8 cellular contexts compared by ENCODE assay signal in the genomic region with DNA sequence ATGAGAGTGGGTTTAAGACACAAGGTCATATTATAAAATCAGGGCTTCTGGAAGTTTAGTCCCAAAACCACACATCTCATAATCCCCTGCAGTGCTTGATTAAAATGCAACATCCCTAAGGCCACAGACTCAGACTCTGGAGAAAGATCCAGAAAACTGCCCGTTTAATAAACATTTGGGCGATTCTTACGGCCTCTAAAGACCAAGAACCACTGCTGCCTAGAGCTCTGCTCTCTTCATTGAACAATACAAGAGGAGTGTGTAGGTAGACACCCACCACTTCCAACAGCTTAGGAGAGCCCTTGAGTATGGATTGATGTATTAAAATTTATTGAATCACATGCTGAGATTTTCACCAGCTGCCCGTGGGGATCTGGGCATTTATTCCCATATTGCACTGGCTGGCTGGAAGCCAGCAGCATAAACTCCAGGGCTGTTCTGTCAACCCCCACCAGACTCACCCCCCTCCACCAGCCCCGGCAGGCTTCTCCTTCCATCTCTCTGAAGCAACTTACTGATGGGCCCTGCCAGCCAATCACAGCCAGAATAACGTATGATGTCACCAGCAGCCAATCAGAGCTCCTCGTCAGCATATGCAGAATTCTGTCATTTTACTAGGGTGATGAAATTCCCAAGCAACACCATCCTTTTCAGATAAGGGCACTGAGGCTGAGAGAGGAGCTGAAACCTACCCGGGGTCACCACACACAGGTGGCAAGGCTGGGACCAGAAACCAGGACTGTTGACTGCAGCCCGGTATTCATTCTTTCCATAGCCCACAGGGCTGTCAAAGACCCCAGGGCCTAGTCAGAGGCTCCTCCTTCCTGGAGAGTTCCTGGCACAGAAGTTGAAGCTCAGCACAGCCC. TPM values are rescaled to one million over a fixed set of nuclear protein-coding genes. Genes with fewer than 3 reads are reported as not detected.
DNase-seq lines count a peak whose midpoint lies in the region; ATAC-seq and TF ChIP-seq lines count a peak whose summit lies in the region.

No MANE protein-coding gene starts in this region.

- no peaks in the 10 kb centered on the region for H3K4me1 Mint-ChIP-seq in natural killer cell

- H3K4me3 Mint-ChIP-seq in natural killer cell, result no peak overlapping the region

- no peaks in the 10 kb centered on the region for H3K36me3 Mint-ChIP-seq in natural killer cell

- H3K36me3 ChIP-seq in ascending aorta (no peaks in the 10 kb centered on the region), gastrocnemius medialis (no peaks in the 10 kb centered on the region)

- H3K27ac Mint-ChIP-seq in natural killer cell, result no peak overlapping the region

- no peaks in the 10 kb centered on the region for H3K9me3 Mint-ChIP-seq in natural killer cell

- H3K4me1 ChIP-seq in ascending aorta, result peaks cover 3 to 11% of the 10 kb centered on the region in 2 donors
- peaks cover 0 to 1% of the 10 kb centered on the region in 2 donors for H3K4me1 ChIP-seq in gastrocnemius medialis

- H3K27me3 ChIP-seq in ascending aorta (no peaks in the 10 kb centered on the region), gastrocnemius medialis (peaks cover 3 to 9% (median 6%) of the 10 kb centered on the region in 3 donors)

- intact Hi-C loops in ascending aorta (cut with DNase I), result loop anchor here (1.0 to 2.0 kb wide), 2 partner anchors 18 to 157 kb away; partner anchors contain the start of genes FEN1, FTH1 and TMEM258
- intact Hi-C loops in gastrocnemius medialis (cut with DNase I; ENCODE audit: low total_unique reads), result loop anchor here (5.0 kb wide), 1 partner anchor 158 kb away; no protein-coding TSS in a partner anchor
- intact Hi-C loops in natural killer cell (cut with micrococcal nuclease), result loop anchor here (5.0 kb wide), 1 partner anchor 133 kb away; no protein-coding TSS in a partner anchor

- peaks cover 0 to 2% of the 10 kb centered on the region in 2 donors for H3K27me3 Mint-ChIP-seq in natural killer cell (ENCODE audit: low read depth in 2 of 2)

- ATAC-seq in gastrocnemius medialis (peak; percentile 76 to 79), natural killer cell (no peak)

- TF ChIP-seq CTCF in ascending aorta (IDR thresholded peaks at IDR 0.05), result no peak
- TF ChIP-seq CTCF in gastrocnemius medialis (IDR thresholded peaks at IDR 0.05 in 4 of 5, conservative IDR thresholded peaks at IDR 0.05 in 1 of 5), result no peak
- TF ChIP-seq CTCF in natural killer cell (IDR thresholded peaks at IDR 0.05), result no peak

- H3K27ac ChIP-seq in ascending aorta (peak overlapping the region; percentile 33 to 51), gastrocnemius medialis (no peak overlapping the region)

- H3K4me3 ChIP-seq in ascending aorta (no peak overlapping the region), gastrocnemius medialis (no peak overlapping the region)

- no peak for TF ChIP-seq POLR2A in gastrocnemius medialis (IDR thresholded peaks at IDR 0.05)

- in situ Hi-C loops in gastrocnemius medialis (cut with MboI; ENCODE audit: low sequenced_read_pairs in 4 of 4), result loop anchor here in 3 of 4 donors (5.0 to 10.0 kb wide), 3 partner anchors 52 to 65 kb away; partner anchors contain the start of gene FADS3 (in 1 of the 3)

- H3K9me3 ChIP-seq in ascending aorta (no peaks in the 10 kb centered on the region), gastrocnemius medialis (no peaks in the 10 kb centered on the region)

- DNase-seq in 8988T, result peak; percentile 59
- DNase-seq in GM04503 (ENCODE audit: low read depth), result peak; percentile 59
- peak; percentile 53 for DNase-seq in NCI-H2171 (lab: John Stamatoyannopoulos, UW)
- DNase-seq in ascending aorta (ENCODE audit: low spot score in 2 of 2), result peak; percentile 57 to 93
- peak; percentile 97 for DNase-seq in hepatic stellate cell (ENCODE audit: low spot score)
- peak; percentile 63 to 77 for DNase-seq in gastrocnemius medialis
- DNase-seq in natural killer cell, result no peak
- DNase-seq in HK-2 (ENCODE audit: unreplicated experiment), result no peak

RNA-seq across cellular contexts. Expression of gene BEST1, which starts 0.7 kb away (rescaled TPM):
- total RNA-seq in ascending aorta, result 30.9 TPM
- 1 to 10 TPM in 1 of 4 donors, under 1 TPM in 2, not detected in 1; 0.93 to 1.7 (median 0.94) TPM for total RNA-seq in gastrocnemius medialis
- 1 to 10 TPM in 2 of 3 donors, under 1 TPM in 1; 0.32 to 2.0 (median 1.4) TPM for total RNA-seq in natural killer cell

RNA-seq across cellular contexts. Expression of gene FTH1, which starts 18.0 kb away (rescaled TPM):
- 2,353 TPM for total RNA-seq in ascending aorta
- 1,000 to 10,000 TPM; 1,340 to 3,366 (median 1,705) TPM for total RNA-seq in gastrocnemius medialis
- 1,000 to 10,000 TPM; 1,067 to 1,951 (median 1,796) TPM for total RNA-seq in natural killer cell

RNA-seq across cellular contexts. Expression of gene RAB3IL1, which starts 32.0 kb away (rescaled TPM):
- total RNA-seq in ascending aorta (23.2 TPM), gastrocnemius medialis (1 to 10 TPM; 3.9 to 5.4 (median 4.9) TPM), natural killer cell (not detected)

RNA-seq across cellular contexts. Expression of gene FADS3, which starts 58.1 kb away (rescaled TPM):
- total RNA-seq in ascending aorta, result 191 TPM
- 100 to 1,000 TPM in 2 of 4 donors, 10 to 100 TPM in 2; 40.7 to 196 (median 89.0) TPM for total RNA-seq in gastrocnemius medialis
- total RNA-seq in natural killer cell, result 10 to 100 TPM; 10.8 to 17.8 (median 11.5) TPM

Comparison
In these comparisons a context has a peak if more than half of its experiments do, and no peak if none do; other contexts are left out.
1. DNase-seq: peak in 8988T (single experiment), GM04503 (single experiment), NCI-H2171 (single experiment), ascending aorta (2 of 2), hepatic stellate cell (single experiment) and gastrocnemius medialis (2 of 2); none in natural killer cell (single experiment) and HK-2 (single experiment).
2. H3K27ac ChIP-seq: peak in ascending aorta (2 of 2); none in gastrocnemius medialis (0 of 4).
3. ATAC-seq: peak in gastrocnemius medialis (2 of 2); none in natural killer cell (0 of 3).
4. RNA of gene BEST1, which starts 0.7 kb away (total RNA-seq): 30.9 TPM in ascending aorta (single experiment); 0.32 to 2.0 TPM in natural killer cell and 0.93 to 1.7 TPM in gastrocnemius medialis; every median in the first group is over 10 times any median in the second.
5. RNA of gene RAB3IL1, which starts 32.0 kb away (total RNA-seq): 23.2 TPM in ascending aorta (single experiment) and 3.9 to 5.4 TPM in gastrocnemius medialis; not detected in natural killer cell; every median in the first group is over 4 times any median in the second.